In the genomic region with DNA sequence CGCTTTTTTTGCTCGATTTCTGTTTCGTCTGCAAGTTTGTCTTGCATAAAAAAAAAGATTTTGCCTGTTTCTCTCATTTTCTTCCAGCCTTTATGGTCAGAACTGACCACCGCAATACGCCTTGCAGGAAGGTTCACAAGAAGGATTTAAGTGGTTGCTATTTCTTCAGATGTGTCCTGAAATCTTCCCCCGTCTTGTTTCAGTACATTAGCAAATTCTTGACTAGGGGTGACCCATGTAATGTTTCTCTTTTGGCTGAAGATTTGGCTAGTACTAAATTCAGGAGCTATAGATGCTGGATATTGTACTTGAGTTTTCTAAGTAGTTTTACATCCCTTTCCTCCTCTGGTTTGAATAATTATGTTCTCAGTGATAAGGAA, we compare ENCODE assay signal across 8 cellular contexts. TPM values are rescaled to one million over a fixed set of nuclear protein-coding genes. Genes with fewer than 3 reads are reported as not detected.
A peak's percentile ranks its signal among the peaks of the same experiment; 100 is the strongest.
DNase-seq lines count a peak whose midpoint lies in the region; ATAC-seq and TF ChIP-seq lines count a peak whose summit lies in the region.

No MANE protein-coding gene starts in this region.

- peak overlapping the region; percentile 59 to 79 (median 72) for H3K4me3 ChIP-seq in skin epidermis

- H3K9me3 Mint-ChIP-seq in WTC11 (no peaks in the 10 kb centered on the region), glutamatergic neuron (ENCODE audit: unreplicated experiment) (peaks cover 16% of the 10 kb centered on the region)

- CTCF ChIA-PET in WTC11 (lab: Charles Lee) = interaction anchor here (2.3 kb wide), 1 partner anchor 23 kb away, joined by 5 read pairs; no protein-coding TSS in a partner anchor

- H3K4me1 Mint-ChIP-seq in WTC11 (peaks cover 61% of the 10 kb centered on the region), glutamatergic neuron (ENCODE audit: low read depth, unreplicated experiment) (peaks cover 41% of the 10 kb centered on the region)

- H3K27ac ChIP-seq in skin epidermis = peak overlapping the region in 14 of 21 experiments; percentile 52 to 93 (median 88)

- POLR2A ChIA-PET in WTC11 (lab: Charles Lee) = interaction anchor here (0.6 to 3.8 kb wide), 3 partner anchors 17 to 132 kb away, joined by 3 to 19 read pairs (median 4); no protein-coding TSS in a partner anchor

- peak overlapping the region; percentile 51; the same call in 1 of the 2 replicates for H3K27ac Mint-ChIP-seq in WTC11
- H3K27ac Mint-ChIP-seq in glutamatergic neuron (ENCODE audit: unreplicated experiment) = peak overlapping the region; percentile 89

- ATAC-seq in WTC11 = no peak

- H3K36me3 Mint-ChIP-seq in WTC11 = peaks cover 4% of the 10 kb centered on the region; the same call in 1 of the 2 replicates
- no peaks in the 10 kb centered on the region for H3K36me3 Mint-ChIP-seq in glutamatergic neuron (ENCODE audit: unreplicated experiment)

- DNase-seq in HCEC 1CT (peak; percentile 11), WTC11 (ENCODE audit: low spot score) (no peak), glutamatergic neuron (no peak), putamen (ENCODE audit: low spot score) (no peak), NCI-H446 treated with DMSO at 0.1 percent for 48 hours (lab: John Stamatoyannopoulos, UW) (no peak), AG08396 (ENCODE audit: low spot score) (no peak), cerebellar nuclear complex (lab: John Stamatoyannopoulos, UW) (no peak)

- H3K4me3 Mint-ChIP-seq in WTC11 (peak overlapping the region; percentile 91), glutamatergic neuron (ENCODE audit: unreplicated experiment) (peak overlapping the region; percentile 90)

- H3K27me3 Mint-ChIP-seq in WTC11 (ENCODE audit: low read depth) (no peaks in the 10 kb centered on the region), glutamatergic neuron (ENCODE audit: unreplicated experiment) (peaks cover 18% of the 10 kb centered on the region)

- TF ChIP-seq CTCF in WTC11 (IDR thresholded peaks at IDR 0.05) (no peak), glutamatergic neuron (IDR thresholded peaks at IDR 0.05; ENCODE audit: partially characterized antibody, unreplicated experiment) (no peak)

TF ChIP-seq in WTC11, 78 proteins besides CTCF, POLR2A, EP300 and RAD21:
- no peak for TF ChIP-seq CREB1 (CRISPR knock-in tag; IDR thresholded peaks at IDR 0.05)
- TF ChIP-seq MYBL2 (CRISPR knock-in tag; IDR thresholded peaks at IDR 0.05) = no peak
- no peak for TF ChIP-seq KAT7 (CRISPR knock-in tag; IDR thresholded peaks at IDR 0.05; ENCODE audit: borderline replicate concordance)
- TF ChIP-seq FOXK1 (CRISPR knock-in tag; IDR thresholded peaks at IDR 0.05) = no peak
- no peak for TF ChIP-seq RORB (CRISPR knock-in tag; IDR thresholded peaks at IDR 0.05)
- TF ChIP-seq NFE2L1 (CRISPR knock-in tag; IDR thresholded peaks at IDR 0.05) = no peak
- TF ChIP-seq GTF2I (CRISPR knock-in tag; conservative IDR thresholded peaks at IDR 0.05) = no peak
- TF ChIP-seq, protein P1, sequence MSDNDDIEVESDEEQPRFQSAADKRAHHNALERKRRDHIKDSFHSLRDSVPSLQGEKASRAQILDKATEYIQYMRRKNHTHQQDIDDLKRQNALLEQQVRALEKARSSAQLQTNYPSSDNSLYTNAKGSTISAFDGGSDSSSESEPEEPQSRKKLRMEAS (CRISPR knock-in tag; IDR thresholded peaks at IDR 0.05) = no peak
- no peak for TF ChIP-seq HMGA2 (CRISPR knock-in tag; IDR thresholded peaks at IDR 0.05)
- TF ChIP-seq NR1H2 (CRISPR knock-in tag; IDR thresholded peaks at IDR 0.05) = no peak
- TF ChIP-seq, protein P2, sequence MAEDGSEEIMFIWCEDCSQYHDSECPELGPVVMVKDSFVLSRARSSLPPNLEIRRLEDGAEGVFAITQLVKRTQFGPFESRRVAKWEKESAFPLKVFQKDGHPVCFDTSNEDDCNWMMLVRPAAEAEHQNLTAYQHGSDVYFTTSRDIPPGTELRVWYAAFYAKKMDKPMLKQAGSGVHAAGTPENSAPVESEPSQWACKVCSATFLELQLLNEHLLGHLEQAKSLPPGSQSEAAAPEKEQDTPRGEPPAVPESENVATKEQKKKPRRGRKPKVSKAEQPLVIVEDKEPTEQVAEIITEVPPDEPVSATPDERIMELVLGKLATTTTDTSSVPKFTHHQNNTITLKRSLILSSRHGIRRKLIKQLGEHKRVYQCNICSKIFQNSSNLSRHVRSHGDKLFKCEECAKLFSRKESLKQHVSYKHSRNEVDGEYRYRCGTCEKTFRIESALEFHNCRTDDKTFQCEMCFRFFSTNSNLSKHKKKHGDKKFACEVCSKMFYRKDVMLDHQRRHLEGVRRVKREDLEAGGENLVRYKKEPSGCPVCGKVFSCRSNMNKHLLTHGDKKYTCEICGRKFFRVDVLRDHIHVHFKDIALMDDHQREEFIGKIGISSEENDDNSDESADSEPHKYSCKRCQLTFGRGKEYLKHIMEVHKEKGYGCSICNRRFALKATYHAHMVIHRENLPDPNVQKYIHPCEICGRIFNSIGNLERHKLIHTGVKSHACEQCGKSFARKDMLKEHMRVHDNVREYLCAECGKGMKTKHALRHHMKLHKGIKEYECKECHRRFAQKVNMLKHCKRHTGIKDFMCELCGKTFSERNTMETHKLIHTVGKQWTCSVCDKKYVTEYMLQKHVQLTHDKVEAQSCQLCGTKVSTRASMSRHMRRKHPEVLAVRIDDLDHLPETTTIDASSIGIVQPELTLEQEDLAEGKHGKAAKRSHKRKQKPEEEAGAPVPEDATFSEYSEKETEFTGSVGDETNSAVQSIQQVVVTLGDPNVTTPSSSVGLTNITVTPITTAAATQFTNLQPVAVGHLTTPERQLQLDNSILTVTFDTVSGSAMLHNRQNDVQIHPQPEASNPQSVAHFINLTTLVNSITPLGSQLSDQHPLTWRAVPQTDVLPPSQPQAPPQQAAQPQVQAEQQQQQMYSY (CRISPR knock-in tag; IDR thresholded peaks at IDR 0.05) = no peak
- no peak for TF ChIP-seq EMX1 (CRISPR knock-in tag; IDR thresholded peaks at IDR 0.05)

RNA-seq across cellular contexts. Expression of gene PHLPP1, which starts 2.5 kb away (rescaled TPM):
- total RNA-seq in WTC11 (2021) (49.1 to 52.0 TPM (median 49.5 TPM) in 3 replicates), glutamatergic neuron (ENCODE audit: unreplicated experiment) (14.0 TPM)
